2 cellular contexts compared by ENCODE assay signal in the genomic region with DNA sequence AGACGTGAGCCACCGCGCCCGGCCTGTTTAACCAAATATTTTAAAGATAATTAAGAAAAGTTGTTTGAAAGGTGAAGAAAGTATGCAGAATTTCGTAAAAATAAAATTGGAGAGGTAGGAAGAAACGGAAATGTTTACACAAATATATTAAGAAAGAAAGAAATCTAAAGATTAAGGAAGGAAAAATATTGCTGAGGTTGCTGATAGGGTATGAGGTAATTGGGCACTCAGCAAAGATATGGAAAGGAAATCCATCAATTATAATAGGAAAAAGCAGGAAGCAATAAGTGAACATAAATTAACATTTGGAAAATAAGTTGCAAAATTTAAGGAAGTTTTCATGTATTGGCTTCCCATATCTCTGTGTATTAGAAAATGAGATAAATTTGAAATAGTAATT.
TF ChIP-seq lines count a peak whose summit lies in the region.

No MANE protein-coding gene starts in this region.

TF ChIP-seq in HepG2, 621 proteins besides CTCF, POLR2A, EP300 and RAD21 (continues in another document):
- no peak for TF ChIP-seq ZNF781 (CRISPR knock-in tag; IDR thresholded peaks at IDR 0.05; ENCODE audit: borderline replicate concordance, not compliant biosample characterization)
- no peak for TF ChIP-seq ZBTB3 (CRISPR knock-in tag; IDR thresholded peaks at IDR 0.05; ENCODE audit: borderline replicate concordance, low read depth)
- no peak for TF ChIP-seq ZFP41 (CRISPR knock-in tag; IDR thresholded peaks at IDR 0.05; ENCODE audit: borderline replicate concordance)
- TF ChIP-seq ATM (IDR thresholded peaks at IDR 0.05; ENCODE audit: borderline replicate concordance): no peak
- TF ChIP-seq MED13 (CRISPR knock-in tag; IDR thresholded peaks at IDR 0.05): no peak
- no peak for TF ChIP-seq RFX1 (IDR thresholded peaks at IDR 0.05)
- TF ChIP-seq, protein P1, sequence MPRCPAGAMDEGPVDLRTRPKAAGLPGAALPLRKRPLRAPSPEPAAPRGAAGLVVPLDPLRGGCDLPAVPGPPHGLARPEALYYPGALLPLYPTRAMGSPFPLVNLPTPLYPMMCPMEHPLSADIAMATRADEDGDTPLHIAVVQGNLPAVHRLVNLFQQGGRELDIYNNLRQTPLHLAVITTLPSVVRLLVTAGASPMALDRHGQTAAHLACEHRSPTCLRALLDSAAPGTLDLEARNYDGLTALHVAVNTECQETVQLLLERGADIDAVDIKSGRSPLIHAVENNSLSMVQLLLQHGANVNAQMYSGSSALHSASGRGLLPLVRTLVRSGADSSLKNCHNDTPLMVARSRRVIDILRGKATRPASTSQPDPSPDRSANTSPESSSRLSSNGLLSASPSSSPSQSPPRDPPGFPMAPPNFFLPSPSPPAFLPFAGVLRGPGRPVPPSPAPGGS (CRISPR knock-in tag; IDR thresholded peaks at IDR 0.05): no peak
- TF ChIP-seq GABPA (IDR thresholded peaks at IDR 0.05; ENCODE audit: low read depth, low read length): no peak
- TF ChIP-seq GABPA (CRISPR knock-in tag; IDR thresholded peaks at IDR 0.05; ENCODE audit: low read depth): no peak
- TF ChIP-seq IKZF1 (IDR thresholded peaks at IDR 0.05): no peak
- peak; percentile 63 for TF ChIP-seq MAFF (IDR thresholded peaks at IDR 0.05; ENCODE audit: low read depth, low read length)
- no peak for TF ChIP-seq BRCA1 (CRISPR knock-in tag; IDR thresholded peaks at IDR 0.05)
- TF ChIP-seq, protein P2, sequence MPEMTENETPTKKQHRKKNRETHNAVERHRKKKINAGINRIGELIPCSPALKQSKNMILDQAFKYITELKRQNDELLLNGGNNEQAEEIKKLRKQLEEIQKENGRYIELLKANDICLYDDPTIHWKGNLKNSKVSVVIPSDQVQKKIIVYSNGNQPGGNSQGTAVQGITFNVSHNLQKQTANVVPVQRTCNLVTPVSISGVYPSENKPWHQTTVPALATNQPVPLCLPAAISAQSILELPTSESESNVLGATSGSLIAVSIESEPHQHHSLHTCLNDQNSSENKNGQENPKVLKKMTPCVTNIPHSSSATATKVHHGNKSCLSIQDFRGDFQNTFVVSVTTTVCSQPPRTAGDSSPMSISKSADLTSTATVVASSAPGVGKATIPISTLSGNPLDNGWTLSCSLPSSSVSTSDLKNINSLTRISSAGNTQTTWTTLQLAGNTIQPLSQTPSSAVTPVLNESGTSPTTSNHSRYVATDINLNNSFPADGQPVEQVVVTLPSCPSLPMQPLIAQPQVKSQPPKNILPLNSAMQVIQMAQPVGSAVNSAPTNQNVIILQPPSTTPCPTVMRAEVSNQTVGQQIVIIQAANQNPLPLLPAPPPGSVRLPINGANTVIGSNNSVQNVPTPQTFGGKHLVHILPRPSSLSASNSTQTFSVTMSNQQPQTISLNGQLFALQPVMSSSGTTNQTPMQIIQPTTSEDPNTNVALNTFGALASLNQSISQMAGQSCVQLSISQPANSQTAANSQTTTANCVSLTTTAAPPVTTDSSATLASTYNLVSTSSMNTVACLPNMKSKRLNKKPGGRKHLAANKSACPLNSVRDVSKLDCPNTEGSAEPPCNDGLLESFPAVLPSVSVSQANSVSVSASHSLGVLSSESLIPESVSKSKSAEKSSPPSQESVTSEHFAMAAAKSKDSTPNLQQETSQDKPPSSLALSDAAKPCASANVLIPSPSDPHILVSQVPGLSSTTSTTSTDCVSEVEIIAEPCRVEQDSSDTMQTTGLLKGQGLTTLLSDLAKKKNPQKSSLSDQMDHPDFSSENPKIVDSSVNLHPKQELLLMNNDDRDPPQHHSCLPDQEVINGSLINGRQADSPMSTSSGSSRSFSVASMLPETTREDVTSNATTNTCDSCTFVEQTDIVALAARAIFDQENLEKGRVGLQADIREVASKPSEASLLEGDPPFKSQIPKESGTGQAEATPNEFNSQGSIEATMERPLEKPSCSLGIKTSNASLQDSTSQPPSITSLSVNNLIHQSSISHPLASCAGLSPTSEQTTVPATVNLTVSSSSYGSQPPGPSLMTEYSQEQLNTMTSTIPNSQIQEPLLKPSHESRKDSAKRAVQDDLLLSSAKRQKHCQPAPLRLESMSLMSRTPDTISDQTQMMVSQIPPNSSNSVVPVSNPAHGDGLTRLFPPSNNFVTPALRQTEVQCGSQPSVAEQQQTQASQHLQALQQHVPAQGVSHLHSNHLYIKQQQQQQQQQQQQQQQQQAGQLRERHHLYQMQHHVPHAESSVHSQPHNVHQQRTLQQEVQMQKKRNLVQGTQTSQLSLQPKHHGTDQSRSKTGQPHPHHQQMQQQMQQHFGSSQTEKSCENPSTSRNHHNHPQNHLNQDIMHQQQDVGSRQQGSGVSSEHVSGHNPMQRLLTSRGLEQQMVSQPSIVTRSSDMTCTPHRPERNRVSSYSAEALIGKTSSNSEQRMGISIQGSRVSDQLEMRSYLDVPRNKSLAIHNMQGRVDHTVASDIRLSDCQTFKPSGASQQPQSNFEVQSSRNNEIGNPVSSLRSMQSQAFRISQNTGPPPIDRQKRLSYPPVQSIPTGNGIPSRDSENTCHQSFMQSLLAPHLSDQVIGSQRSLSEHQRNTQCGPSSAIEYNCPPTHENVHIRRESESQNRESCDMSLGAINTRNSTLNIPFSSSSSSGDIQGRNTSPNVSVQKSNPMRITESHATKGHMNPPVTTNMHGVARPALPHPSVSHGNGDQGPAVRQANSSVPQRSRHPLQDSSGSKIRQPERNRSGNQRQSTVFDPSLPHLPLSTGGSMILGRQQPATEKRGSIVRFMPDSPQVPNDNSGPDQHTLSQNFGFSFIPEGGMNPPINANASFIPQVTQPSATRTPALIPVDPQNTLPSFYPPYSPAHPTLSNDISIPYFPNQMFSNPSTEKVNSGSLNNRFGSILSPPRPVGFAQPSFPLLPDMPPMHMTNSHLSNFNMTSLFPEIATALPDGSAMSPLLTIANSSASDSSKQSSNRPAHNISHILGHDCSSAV (CRISPR knock-in tag; IDR thresholded peaks at IDR 0.05; ENCODE audit: borderline replicate concordance): no peak
- peak; percentile 13 to 65; a peak in 2 of 4 replicates for TF ChIP-seq MAFK (conservative IDR thresholded peaks at IDR 0.05 in 1 of 2, IDR thresholded peaks at IDR 0.05 in 1 of 2; ENCODE audit: low read length in 2 of 2)

TF ChIP-seq in IMR-90, 13 proteins besides CTCF, POLR2A, EP300 and RAD21:
- TF ChIP-seq, protein P3, sequence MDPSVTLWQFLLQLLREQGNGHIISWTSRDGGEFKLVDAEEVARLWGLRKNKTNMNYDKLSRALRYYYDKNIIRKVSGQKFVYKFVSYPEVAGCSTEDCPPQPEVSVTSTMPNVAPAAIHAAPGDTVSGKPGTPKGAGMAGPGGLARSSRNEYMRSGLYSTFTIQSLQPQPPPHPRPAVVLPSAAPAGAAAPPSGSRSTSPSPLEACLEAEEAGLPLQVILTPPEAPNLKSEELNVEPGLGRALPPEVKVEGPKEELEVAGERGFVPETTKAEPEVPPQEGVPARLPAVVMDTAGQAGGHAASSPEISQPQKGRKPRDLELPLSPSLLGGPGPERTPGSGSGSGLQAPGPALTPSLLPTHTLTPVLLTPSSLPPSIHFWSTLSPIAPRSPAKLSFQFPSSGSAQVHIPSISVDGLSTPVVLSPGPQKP (IDR thresholded peaks at IDR 0.05; ENCODE audit: borderline replicate concordance, low read depth, low read length): no peak
- 0 out of 2 replicates have a peak, but pooled peaks have one; percentile 2 for TF ChIP-seq MAFK (IDR thresholded peaks at IDR 0.05; ENCODE audit: low read depth, low read length)
